8 cellular contexts compared by ENCODE assay signal in genomic region chr10:77927343-77928256, GRCh38. TPM values are rescaled to one million over a fixed set of nuclear protein-coding genes. Genes with fewer than 3 reads are reported as not detected.
DNase-seq lines count a peak whose midpoint lies in the region; ATAC-seq and TF ChIP-seq lines count a peak whose summit lies in the region.

No MANE protein-coding gene starts in this region.

- DNase-seq in GM03348 (ENCODE audit: low spot score) = peak; percentile 29
- peak; percentile 28 for DNase-seq in SK-N-DZ (ENCODE audit: low spot score)
- no peak for DNase-seq in fibroblast of villous mesenchyme (ENCODE audit: low read depth)
- no peak for DNase-seq in skeletal muscle cell (ENCODE audit: low read depth)
- DNase-seq in activated CD4-positive, CD25-positive, alpha-beta regulatory T cell treated with anti-CD3 and anti-CD28 coated beads, Interleukin-2, amount 50 U/mL, for 72 hours = no peak
- DNase-seq in stimulated activated CD4-positive, alpha-beta T cell treated with anti-CD3 and anti-CD28 coated beads, Interleukin-1b, Interleukin-23, amount 100 ng/mL, for 48 hours = no peak
- no peak for DNase-seq in NCI-H524 treated with DMSO at 0.1 percent for 48 hours (lab: John Stamatoyannopoulos, UW)

- H3K4me3 ChIP-seq in fibroblast of villous mesenchyme (ENCODE audit: low read depth, low read length) = peak overlapping the region; percentile 80
- peak overlapping the region; percentile 74 for H3K4me3 ChIP-seq in skeletal muscle cell (ENCODE audit: low read depth, low read length)

- no peak for TF ChIP-seq CTCF in fibroblast of villous mesenchyme (IDR thresholded peaks at IDR 0.05; ENCODE audit: insufficient read depth, low read depth, low read length)

- ATAC-seq in HG03095 (IDR thresholded peaks at IDR 0.05; ENCODE audit: unreplicated experiment) = no peak

RNA-seq across cellular contexts. Expression of gene DLG5, which starts 1.0 kb away (rescaled TPM):
- 20.6 and 23.3 TPM in 2 replicates for polyA plus RNA-seq in SK-N-DZ (2014; cell fraction: cytosol; rRNA removed)
- 26.3 and 39.2 TPM in 2 replicates for polyA plus RNA-seq in SK-N-DZ (2014; cell fraction: nucleus; rRNA removed)
- 33.5 and 39.7 TPM in 2 replicates for total RNA-seq in fibroblast of villous mesenchyme

Comparison
In these comparisons a context has a peak if more than half of its experiments do, and no peak if none do; other contexts are left out.
1. DNase-seq: peak in GM03348 (single experiment) and SK-N-DZ (single experiment); none in fibroblast of villous mesenchyme (single experiment), skeletal muscle cell (single experiment), activated CD4-positive, CD25-positive, alpha-beta regulatory T cell treated with anti-CD3 and anti-CD28 coated beads, Interleukin-2, amount 50 U/mL, for 72 hours (single experiment), stimulated activated CD4-positive, alpha-beta T cell treated with anti-CD3 and anti-CD28 coated beads, Interleukin-1b, Interleukin-23, amount 100 ng/mL, for 48 hours (single experiment) and NCI-H524 treated with DMSO at 0.1 percent for 48 hours (single experiment).